In the genomic region with DNA sequence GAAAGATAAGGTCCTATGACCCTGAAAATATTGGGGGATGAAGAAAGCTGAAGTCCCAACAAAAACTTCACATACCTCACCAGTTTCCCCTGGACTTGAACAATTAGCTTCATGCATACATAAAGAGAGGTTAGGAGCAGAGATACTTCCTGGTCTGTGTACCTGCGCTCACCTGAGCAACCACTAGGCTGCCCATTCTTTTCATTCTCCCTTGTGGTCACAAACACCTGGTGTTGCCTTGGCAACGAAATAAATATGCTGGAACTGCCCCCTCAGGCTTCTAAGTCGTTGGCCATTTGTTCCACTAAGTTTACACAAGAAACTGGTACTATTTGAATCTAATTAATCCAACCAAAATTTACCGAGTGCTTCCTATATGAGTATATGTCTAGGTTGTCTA, we compare ENCODE assay signal across 1 cellular context.
A peak's percentile ranks its signal among the peaks of the same experiment; 100 is the strongest.
TF ChIP-seq lines count a peak whose summit lies in the region.

No MANE protein-coding gene starts in this region.

TF ChIP-seq in GM12878, 131 proteins besides CTCF, POLR2A, EP300 and RAD21:
- peak; percentile 70 for TF ChIP-seq BMI1 (IDR thresholded peaks at IDR 0.05; ENCODE audit: borderline replicate concordance)
- peak; percentile 58 for TF ChIP-seq RUNX3 (IDR thresholded peaks at IDR 0.05; ENCODE audit: low read length)
- TF ChIP-seq, protein P1, sequence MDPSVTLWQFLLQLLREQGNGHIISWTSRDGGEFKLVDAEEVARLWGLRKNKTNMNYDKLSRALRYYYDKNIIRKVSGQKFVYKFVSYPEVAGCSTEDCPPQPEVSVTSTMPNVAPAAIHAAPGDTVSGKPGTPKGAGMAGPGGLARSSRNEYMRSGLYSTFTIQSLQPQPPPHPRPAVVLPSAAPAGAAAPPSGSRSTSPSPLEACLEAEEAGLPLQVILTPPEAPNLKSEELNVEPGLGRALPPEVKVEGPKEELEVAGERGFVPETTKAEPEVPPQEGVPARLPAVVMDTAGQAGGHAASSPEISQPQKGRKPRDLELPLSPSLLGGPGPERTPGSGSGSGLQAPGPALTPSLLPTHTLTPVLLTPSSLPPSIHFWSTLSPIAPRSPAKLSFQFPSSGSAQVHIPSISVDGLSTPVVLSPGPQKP (IDR thresholded peaks at IDR 0.05; ENCODE audit: low read depth, low read length), result no peak
TF ChIP-seq in GM12878: peak in this region for 2.
